ENCODE assay signal across 15 cellular contexts in genomic region chr4:123921339-123921738, GRCh38.
DNase-seq lines count a peak whose midpoint lies in the region; ATAC-seq and TF ChIP-seq lines count a peak whose summit lies in the region.
"Had no signal": no experiment of that assay in that cellular context is flagged by ENCODE, and none has a peak within 500 bp of the region (broad histone marks: within the 10 kb centered on the region; RNA-seq: fewer than 3 reads in every experiment).

No MANE protein-coding gene starts in this region.

- no peaks in the 10 kb centered on the region for H3K36me3 ChIP-seq in left ventricle myocardium inferior
- H3K36me3 ChIP-seq: BLaER1 treated with 17β-estradiol and CSF1 and Interleukin-3, amounts not matched to agents 10 nM and 100 nM had no signal

- H3K9me3 ChIP-seq in left ventricle myocardium inferior (replicated peaks) = no peaks in the 10 kb centered on the region
- H3K9me3 ChIP-seq: BLaER1 treated with 17β-estradiol and CSF1 and Interleukin-3, amounts not matched to agents 10 nM and 100 nM had no signal

- no peaks in the 10 kb centered on the region for H3K27me3 Mint-ChIP-seq in activated T-cell treated with anti-CD3 and anti-CD28 coated beads, Interleukin-2, amount 50 U/mL, for 24 hours
- H3K27me3 Mint-ChIP-seq: B cell had no signal

- no peaks in the 10 kb centered on the region for H3K9me3 Mint-ChIP-seq in activated T-cell treated with anti-CD3 and anti-CD28 coated beads, Interleukin-2, amount 50 U/mL, for 24 hours
- H3K9me3 Mint-ChIP-seq: CD8-positive, alpha-beta T cell had no signal

- TF ChIP-seq CTCF in left ventricle myocardium inferior (IDR thresholded peaks at IDR 0.05; ENCODE audit: borderline replicate concordance) (no peak), fibroblast of villous mesenchyme (IDR thresholded peaks at IDR 0.05; ENCODE audit: insufficient read depth, low read depth, low read length) (no peak)

- no peaks in the 10 kb centered on the region for H3K27me3 ChIP-seq in left ventricle myocardium inferior (ENCODE audit: low read depth)
- H3K27me3 ChIP-seq: BLaER1 treated with 17β-estradiol and CSF1 and Interleukin-3, amounts not matched to agents 10 nM and 100 nM had no signal

- H3K27ac ChIP-seq in left ventricle myocardium inferior (replicated peaks) = peak overlapping the region; percentile 13
- H3K27ac ChIP-seq: BLaER1 treated with 17β-estradiol and CSF1 and Interleukin-3, amounts not matched to agents 10 nM and 100 nM had no signal

- ATAC-seq in Right ventricle myocardium inferior (no peak), GM18867 (IDR thresholded peaks at IDR 0.05; ENCODE audit: unreplicated experiment) (no peak)
- ATAC-seq: CD8-positive, alpha-beta T cell had no signal

- H3K27ac Mint-ChIP-seq in activated T-cell treated with anti-CD3 and anti-CD28 coated beads, Interleukin-2, amount 50 U/mL, for 24 hours = no peak overlapping the region
- H3K27ac Mint-ChIP-seq: B cell; CD8-positive, alpha-beta T cell had no signal

- H3K4me1 ChIP-seq in left ventricle myocardium inferior = peaks cover 16% of the 10 kb centered on the region

- no peaks in the 10 kb centered on the region for H3K4me1 Mint-ChIP-seq in activated T-cell treated with anti-CD3 and anti-CD28 coated beads, Interleukin-2, amount 50 U/mL, for 24 hours (ENCODE audit: low read depth)
- H3K4me1 Mint-ChIP-seq: B cell had no signal

- no peaks in the 10 kb centered on the region for H3K36me3 Mint-ChIP-seq in activated T-cell treated with anti-CD3 and anti-CD28 coated beads, Interleukin-2, amount 50 U/mL, for 24 hours (ENCODE audit: low read depth)
- H3K36me3 Mint-ChIP-seq: CD8-positive, alpha-beta T cell had no signal

- H3K4me3 ChIP-seq in left ventricle myocardium inferior (no peak overlapping the region), fibroblast of villous mesenchyme (ENCODE audit: low read depth, low read length) (no peak overlapping the region)
- H3K4me3 ChIP-seq: BLaER1 treated with 17β-estradiol and CSF1 and Interleukin-3, amounts not matched to agents 10 nM and 100 nM had no signal

- H3K4me3 Mint-ChIP-seq in activated T-cell treated with anti-CD3 and anti-CD28 coated beads, Interleukin-2, amount 50 U/mL, for 24 hours = no peak overlapping the region
- H3K4me3 Mint-ChIP-seq: B cell; CD8-positive, alpha-beta T cell had no signal

- intact Hi-C loops in left ventricle myocardium inferior (cut with micrococcal nuclease) (no loop called here), Right ventricle myocardium inferior (cut with DNase I) (no loop called here)

- DNase-seq in left ventricle myocardium inferior (no peak), Right ventricle myocardium inferior (ENCODE audit: missing footprints) (no peak), SK-N-DZ (ENCODE audit: low spot score) (peak; percentile 9), fibroblast of villous mesenchyme (ENCODE audit: low read depth) (peak; percentile 27), NOMO-1 treated with DMSO at 0.1 percent for 48 hours (lab: John Stamatoyannopoulos, UW; ENCODE audit: unreplicated experiment) (no peak), mucosa of gallbladder (ENCODE audit: low spot score) (no peak)
- DNase-seq in activated T-cell treated with anti-CD3 and anti-CD28 coated beads, Interleukin-2, amount 50 U/mL, for 24 hours = no peak
- DNase-seq: 8988T; Calu3; CD8-positive, alpha-beta T cell; GOT3; H7 had no signal

Comparison
In these comparisons a context has a peak if more than half of its experiments do, and no peak if none do; other contexts are left out.
1. DNase-seq: peak in SK-N-DZ (single experiment) and fibroblast of villous mesenchyme (single experiment); none in left ventricle myocardium inferior (single experiment), Right ventricle myocardium inferior (single experiment), NOMO-1 treated with DMSO at 0.1 percent for 48 hours (single experiment), mucosa of gallbladder (single experiment) and activated T-cell treated with anti-CD3 and anti-CD28 coated beads, Interleukin-2, amount 50 U/mL, for 24 hours (single experiment).